ENCODE assay signal across 15 cellular contexts in genomic region chr9:122227576-122227903, GRCh38. TPM values are rescaled to one million over a fixed set of nuclear protein-coding genes. Genes with fewer than 3 reads are reported as not detected.
DNase-seq lines count a peak whose midpoint lies in the region; ATAC-seq and TF ChIP-seq lines count a peak whose summit lies in the region.
"Had no signal": no experiment of that assay in that cellular context is flagged by ENCODE, and none has a peak within 500 bp of the region (broad histone marks: within the 10 kb centered on the region; RNA-seq: fewer than 3 reads in every experiment).

No MANE protein-coding gene starts in this region.

- H3K4ac ChIP-seq in H9 (ENCODE audit: low read depth, low read length) (no peak overlapping the region), mesendoderm (ENCODE audit: low read depth, low read length) (no peak overlapping the region)

- H3K4me1 Mint-ChIP-seq in H9: peaks cover 9 to 26% of the 10 kb centered on the region in 2 experiments
- H3K4me1 Mint-ChIP-seq: stimulated activated effector memory CD8-positive, alpha-beta T cell treated with anti-CD3 and anti-CD28 coated beads, Interleukin-12 subunit alpha, Interleukin-12 subunit beta, amount 100 ng/mL, for 72 hours had no signal

- no peaks in the 10 kb centered on the region for H3K9me2 ChIP-seq in neural cell (ENCODE audit: insufficient read depth, low read length)

- H4K20me1 ChIP-seq in H9 (ENCODE audit: control insufficient read depth, insufficient read depth, insufficient read length): peaks cover 2% of the 10 kb centered on the region
- H4K20me1 ChIP-seq in mammary epithelial cell (ENCODE audit: insufficient read depth, low read length): no peaks in the 10 kb centered on the region
- H4K20me1 ChIP-seq in neural cell (ENCODE audit: insufficient read depth): no peaks in the 10 kb centered on the region

- H3K9me3 Mint-ChIP-seq in H9: peaks cover 4 to 5% of the 10 kb centered on the region in 2 experiments; a peak in 3 of 5 replicates
- H3K9me3 Mint-ChIP-seq: stimulated activated effector memory CD8-positive, alpha-beta T cell treated with anti-CD3 and anti-CD28 coated beads, Interleukin-12 subunit alpha, Interleukin-12 subunit beta, amount 100 ng/mL, for 72 hours had no signal

- no peak overlapping the region for H2AK5ac ChIP-seq in H9 (ENCODE audit: insufficient read length, low read length)
- no peak overlapping the region for H2AK5ac ChIP-seq in mesendoderm (ENCODE audit: low read length)

- H3K9ac ChIP-seq in H9 (ENCODE audit: extremely low read depth, insufficient read length, low read length): no peak overlapping the region
- H3K9ac ChIP-seq in mammary epithelial cell (ENCODE audit: insufficient read depth, low read length): no peak overlapping the region
- no peak overlapping the region for H3K9ac ChIP-seq in neural cell (ENCODE audit: low read length)
- H3K9ac ChIP-seq in mesendoderm (ENCODE audit: low read length): no peak overlapping the region
- H3K9ac ChIP-seq: KMS-11 had no signal

- WGBS in H9 (ENCODE audit: extremely low coverage, insufficient read length, low lambda C conversion rate): no CpG with 5 or more reads among the region's 10 CpGs
- WGBS in mammary epithelial cell (ENCODE audit: low coverage, missing lambda C conversion rate): 42% methylated on average over 6 of the region's 10 CpGs
- WGBS in mesendoderm (ENCODE audit: extremely low coverage, insufficient coverage, low lambda C conversion rate): no CpG with 5 or more reads among the region's 10 CpGs

- H3K27ac Mint-ChIP-seq in H9: no peak overlapping the region
- H3K27ac Mint-ChIP-seq: stimulated activated effector memory CD8-positive, alpha-beta T cell treated with anti-CD3 and anti-CD28 coated beads, Interleukin-12 subunit alpha, Interleukin-12 subunit beta, amount 100 ng/mL, for 72 hours had no signal

- H4K8ac ChIP-seq in H9 (replicated peaks; ENCODE audit: insufficient read length, low read depth, low read length) (no peak overlapping the region), mesendoderm (ENCODE audit: low read depth, low read length) (no peak overlapping the region)

- no peak for TF ChIP-seq EP300 in neural cell (conservative IDR thresholded peaks at IDR 0.05; ENCODE audit: poor library complexity, severe bottlenecking)

- no peak for ATAC-seq in HG02884 (IDR thresholded peaks at IDR 0.05; ENCODE audit: unreplicated experiment)
- ATAC-seq: stimulated activated effector memory CD8-positive, alpha-beta T cell treated with anti-CD3 and anti-CD28 coated beads, Interleukin-12 subunit alpha, Interleukin-12 subunit beta, amount 100 ng/mL, for 72 hours had no signal

- H3T11ph ChIP-seq in H9 (ENCODE audit: low read length): no peak overlapping the region

- TF ChIP-seq CTCF in H9 (conservative IDR thresholded peaks at IDR 0.05) (peak; percentile 21; the same call in 1 of the 3 replicates), mammary epithelial cell (conservative IDR thresholded peaks at IDR 0.05 in 1 of 2, IDR thresholded peaks at IDR 0.05 in 1 of 2; ENCODE audit: extremely low read depth in 1 of 2, insufficient read depth in 1 of 2, low read depth in 1 of 2, low read length in 2 of 2) (no peak), neural cell (IDR thresholded peaks at IDR 0.05; ENCODE audit: poor library complexity, severe bottlenecking) (no peak)

- no peak overlapping the region for H2BK12ac ChIP-seq in H9 (ENCODE audit: insufficient read length, low read depth, low read length)

- H3K4me2 ChIP-seq in H9 (ENCODE audit: insufficient read depth, insufficient read length, low read length) (peak overlapping the region; percentile 36), mammary epithelial cell (ENCODE audit: insufficient read depth, low read depth, low read length) (peak overlapping the region; percentile 39), neural cell (ENCODE audit: low read length) (no peak overlapping the region), mesendoderm (ENCODE audit: low read length) (no peak overlapping the region)
- H3K4me2 ChIP-seq: KMS-11 had no signal

- DNase-seq in DMS79 (lab: John Stamatoyannopoulos, UW) (peak; percentile 22), H9 (no peak), mammary epithelial cell (no peak), mesendoderm (no peak), RPMI8226 (no peak)
- DNase-seq: activated gamma-delta T cell treated with Interleukin-2 at 50 U/mL for 16 hours, caudate nucleus, DMS153, NCI-H226, SHP77 treated with DMSO at 0.1 percent for 48 hours had no signal

- peaks cover 14% of the 10 kb centered on the region for H3K23me2 ChIP-seq in H9 (ENCODE audit: insufficient read length, low read depth, low read length, poor library complexity, severe bottlenecking)

- BruUV-seq in mammary epithelial cell (replicated peaks; lab: Mats Ljungman, UMichigan): no TSS peak

- no peak overlapping the region for H2BK5ac ChIP-seq in H9 (ENCODE audit: insufficient read length, low read length)
- H2BK5ac ChIP-seq in mesendoderm (ENCODE audit: low read length): no peak overlapping the region

- H3K27ac ChIP-seq in H9 (ENCODE audit: insufficient read length, low read depth, low read length): no peak overlapping the region
- H3K27ac ChIP-seq in mammary epithelial cell (ENCODE audit: insufficient read depth, low read depth, low read length): no peak overlapping the region
- no peak overlapping the region for H3K27ac ChIP-seq in neural cell (ENCODE audit: low read length)
- H3K27ac ChIP-seq in mesendoderm (ENCODE audit: low read depth, low read length): no peak overlapping the region
- H3K27ac ChIP-seq: KMS-11 had no signal

- H4K91ac ChIP-seq in H9 (ENCODE audit: insufficient read length, low read depth, low read length): no peak overlapping the region

- H2BK120ac ChIP-seq in H9 (ENCODE audit: low read depth, low read length, poor library complexity, severe bottlenecking): no peak overlapping the region
- H2BK120ac ChIP-seq in mesendoderm (ENCODE audit: low read depth, low read length): no peak overlapping the region

- H3K79me1 ChIP-seq in H9 (ENCODE audit: insufficient read depth, low read depth, low read length, poor library complexity, severe bottlenecking): no peaks in the 10 kb centered on the region
- no peaks in the 10 kb centered on the region for H3K79me1 ChIP-seq in mesendoderm (ENCODE audit: low read length)

- H3K27me3 ChIP-seq in H9 (ENCODE audit: insufficient read depth, low read length) (peaks cover 88% of the 10 kb centered on the region), mammary epithelial cell (ENCODE audit: insufficient read depth, low read length) (peaks cover 18% of the 10 kb centered on the region), neural cell (ENCODE audit: insufficient read depth, low read depth, low read length) (peaks cover 98% of the 10 kb centered on the region), mesendoderm (ENCODE audit: insufficient read depth, low read length, poor library complexity) (peaks cover 79% of the 10 kb centered on the region)

- H3K9me3 ChIP-seq in H9 (ENCODE audit: control insufficient read depth, low read depth, low read length) (no peaks in the 10 kb centered on the region), mammary epithelial cell (replicated peaks; ENCODE audit: insufficient read depth, low read length) (no peaks in the 10 kb centered on the region), neural cell (ENCODE audit: low read length) (no peaks in the 10 kb centered on the region)

- no peak overlapping the region for H2BK20ac ChIP-seq in H9 (ENCODE audit: low read depth, low read length, poor library complexity, severe bottlenecking)

- dilution Hi-C loops in mammary epithelial cell (cut with HindIII; ENCODE audit: low sequenced_read_pairs): no loop called here

- intact Hi-C loops in mammary epithelial cell (cut with micrococcal nuclease): loop anchor here (1.0 kb wide), 1 partner anchor 102 kb away; no protein-coding TSS in a partner anchor

- peaks cover 0 to 4% (median 1%) of the 10 kb centered on the region in 3 experiments; a peak in 4 of 7 replicates for H3K36me3 Mint-ChIP-seq in H9 (ENCODE audit: insufficient read depth in 1 of 3, low read depth in 3 of 3)
- H3K36me3 Mint-ChIP-seq: stimulated activated effector memory CD8-positive, alpha-beta T cell treated with anti-CD3 and anti-CD28 coated beads, Interleukin-12 subunit alpha, Interleukin-12 subunit beta, amount 100 ng/mL, for 72 hours had no signal

- no peak overlapping the region for H3K56ac ChIP-seq in H9 (ENCODE audit: insufficient read length, low read depth, low read length)
- no peak overlapping the region for H3K56ac ChIP-seq in mesendoderm (ENCODE audit: low read length)

- peak overlapping the region in 1 of 3 experiments; percentile 11 for H3K4me3 ChIP-seq in mammary epithelial cell (replicated peaks in 1 of 3; ENCODE audit: insufficient read depth in 1 of 3, low read depth in 2 of 3, low read length in 3 of 3)
- H3K4me3 ChIP-seq in neural cell (ENCODE audit: low read length): peak overlapping the region; percentile 25
- no peak overlapping the region for H3K4me3 ChIP-seq in mesendoderm (ENCODE audit: low read length)

- CTCF ChIA-PET in mammary epithelial cell (lab: Charles Lee; ENCODE audit: low non-redundant PET): no interaction called here

- no peaks in the 10 kb centered on the region for H3K36me3 ChIP-seq in mammary epithelial cell (ENCODE audit: insufficient read depth, low read length)
- no peaks in the 10 kb centered on the region for H3K36me3 ChIP-seq in neural cell (ENCODE audit: insufficient read depth, low read length)
- no peaks in the 10 kb centered on the region for H3K36me3 ChIP-seq in mesendoderm (ENCODE audit: control insufficient read depth, insufficient read depth, low read length)

- no peak overlapping the region for H3K14ac ChIP-seq in H9 (ENCODE audit: insufficient read depth, low read length)

- H4K5ac ChIP-seq in H9 (ENCODE audit: insufficient read length, low read depth, low read length) (no peak overlapping the region), mesendoderm (ENCODE audit: low read length) (no peak overlapping the region)

- in situ Hi-C loops in mammary epithelial cell (cut with MboI; ENCODE audit: low sequenced_read_pairs in 2 of 2): no loop called here

- no peaks in the 10 kb centered on the region for H3K79me2 ChIP-seq in H9 (ENCODE audit: insufficient read depth, low read length)
- H3K79me2 ChIP-seq in mammary epithelial cell (ENCODE audit: insufficient read depth, low read length): no peaks in the 10 kb centered on the region
- H3K79me2 ChIP-seq in neural cell (replicated peaks; ENCODE audit: insufficient read depth, low read length): no peaks in the 10 kb centered on the region
- no peaks in the 10 kb centered on the region for H3K79me2 ChIP-seq in mesendoderm (ENCODE audit: control insufficient read depth, insufficient read depth, low read length)

- H3K4me1 ChIP-seq in H9 (ENCODE audit: insufficient read depth, low read length): peaks cover 3% of the 10 kb centered on the region; the same call in 1 of the 2 replicates
- H3K4me1 ChIP-seq in mammary epithelial cell (ENCODE audit: insufficient read depth, low read length): peaks cover 20% of the 10 kb centered on the region
- H3K4me1 ChIP-seq in mesendoderm (ENCODE audit: control insufficient read depth, low read depth, low read length): no peaks in the 10 kb centered on the region

- H2AFZ ChIP-seq in H9 (ENCODE audit: low read length) (no peak overlapping the region), mammary epithelial cell (ENCODE audit: low read depth, low read length) (no peak overlapping the region), neural cell (ENCODE audit: low read depth, low read length) (no peak overlapping the region)

- H3K23ac ChIP-seq in H9 (ENCODE audit: insufficient read length, low read depth, low read length) (no peak overlapping the region), mesendoderm (ENCODE audit: low read length) (no peak overlapping the region)

- peak overlapping the region; percentile 31 to 75 for H3K4me3 Mint-ChIP-seq in H9
- H3K4me3 Mint-ChIP-seq: stimulated activated effector memory CD8-positive, alpha-beta T cell treated with anti-CD3 and anti-CD28 coated beads, Interleukin-12 subunit alpha, Interleukin-12 subunit beta, amount 100 ng/mL, for 72 hours had no signal

- H3K18ac ChIP-seq in H9 (ENCODE audit: insufficient read length, low read depth, low read length) (no peak overlapping the region), mesendoderm (ENCODE audit: low read length) (no peak overlapping the region)

- no peak for TF ChIP-seq RAD21 in neural cell (conservative IDR thresholded peaks at IDR 0.05)

- H3K27me3 Mint-ChIP-seq in H9 (ENCODE audit: low read depth): peaks cover 61% of the 10 kb centered on the region

- H3F3A ChIP-seq in neural cell (ENCODE audit: insufficient read depth, low read length, poor library complexity, severe bottlenecking): no peaks in the 10 kb centered on the region

- H2BK15ac ChIP-seq in H9 (ENCODE audit: low read depth, low read length) (no peak overlapping the region), mesendoderm (replicated peaks; ENCODE audit: low read depth) (no peak overlapping the region)

RNA-seq across cellular contexts. Expression of gene LHX6, which starts 1.2 kb away (rescaled TPM):
- 1.6 and 1.8 TPM in 2 replicates for total RNA-seq in H9 (2021)
- 10 to 100 TPM in 1 of 2 donors, 1 to 10 TPM in 1; 4.5 to 22.3 TPM for total RNA-seq in mammary epithelial cell
- 3.0 TPM for polyA plus RNA-seq in mammary epithelial cell
- polyA minus RNA-seq in mammary epithelial cell: 0.83 TPM
- polyA plus RNA-seq in neural cell: 0.14 and 0.26 TPM in 2 replicates
- 0.24 and 1.0 TPM in 2 replicates for polyA minus RNA-seq in neural cell
- 0.55 TPM for polyA plus RNA-seq in mesendoderm (2013, experiment 1 of 2)
- 0.88 TPM for polyA plus RNA-seq in mesendoderm (2013, experiment 2 of 2)
- total RNA-seq: fibroblast of lung had no signal

RNA-seq across cellular contexts. Expression of gene RBM18, which starts 37.1 kb away (rescaled TPM):
- total RNA-seq in H9 (2021) (18.3 and 18.9 TPM in 2 replicates), mammary epithelial cell (10 to 100 TPM; 14.3 to 39.7 TPM)
- polyA plus RNA-seq in mammary epithelial cell (22.6 TPM), neural cell (40.8 and 48.8 TPM in 2 replicates)
- polyA minus RNA-seq in mammary epithelial cell (22.0 TPM), neural cell (39.4 and 41.1 TPM in 2 replicates)
- 12.4 TPM for polyA plus RNA-seq in mesendoderm (2013, experiment 1 of 2)
- 12.2 TPM for polyA plus RNA-seq in mesendoderm (2013, experiment 2 of 2)

RNA-seq across cellular contexts. Expression of gene MRRF, which starts 37.1 kb away (rescaled TPM):
- total RNA-seq in H9 (2021) (31.6 and 33.7 TPM in 2 replicates), mammary epithelial cell (10 to 100 TPM; 43.0 to 52.0 TPM)
- polyA plus RNA-seq in mammary epithelial cell (65.8 TPM), neural cell (40.7 and 46.9 TPM in 2 replicates)
- polyA minus RNA-seq in mammary epithelial cell (33.9 TPM), neural cell (26.5 and 27.2 TPM in 2 replicates)
- polyA plus RNA-seq in mesendoderm (2013, experiment 1 of 2): 40.9 TPM
- polyA plus RNA-seq in mesendoderm (2013, experiment 2 of 2): 41.5 TPM

Comparison
In these comparisons a context has a peak if more than half of its experiments do, and no peak if none do; other contexts are left out.
1. H3K4me2 ChIP-seq: peak in H9 (single experiment) and mammary epithelial cell (single experiment); none in neural cell (single experiment) and mesendoderm (single experiment).